In genomic region chr3:97742036-97742435, GRCh38 we compare ENCODE assay signal across 7 cellular contexts.
"Had no signal": no experiment of that assay in that cellular context is flagged by ENCODE, and none has a peak within 500 bp of the region (broad histone marks: within the 10 kb centered on the region; RNA-seq: fewer than 3 reads in every experiment).

No MANE protein-coding gene starts in this region.

- H3K4me3 ChIP-seq: GM12878 had no signal

- FAIRE-seq: G401.6, GM12878, GM12891, GM12892, GM18507 had no signal

- DNase-seq: GDM1, GF-D8 had no signal
